ENCODE assay signal across 8 cellular contexts in genomic region chr12:65232490-65233077, GRCh38. TPM values are rescaled to one million over a fixed set of nuclear protein-coding genes. Genes with fewer than 3 reads are reported as not detected.
DNase-seq lines count a peak whose midpoint lies in the region; ATAC-seq and TF ChIP-seq lines count a peak whose summit lies in the region.

No MANE protein-coding gene starts in this region.

- H3K4me3 ChIP-seq in left ventricle myocardium inferior (no peak overlapping the region), right cardiac atrium (ENCODE audit: low read length) (no peak overlapping the region), fibroblast of the aortic adventitia (ENCODE audit: low read depth, low read length) (no peak overlapping the region), tibial nerve (no peak overlapping the region)

- peaks cover 24% of the 10 kb centered on the region for H3K9me3 ChIP-seq in left ventricle myocardium inferior (replicated peaks)
- H3K9me3 ChIP-seq in right cardiac atrium (ENCODE audit: control insufficient read depth, low read length) = no peaks in the 10 kb centered on the region
- peaks cover 0 to 19% (median 8%) of the 10 kb centered on the region in 4 donors for H3K9me3 ChIP-seq in tibial nerve

- H3K4me1 ChIP-seq in left ventricle myocardium inferior (peaks cover 5% of the 10 kb centered on the region), right cardiac atrium (ENCODE audit: control insufficient read depth, insufficient read depth, low read length) (no peaks in the 10 kb centered on the region), tibial nerve (peaks cover 0 to 10% (median 0%) of the 10 kb centered on the region in 4 donors)

- H3K36me3 ChIP-seq in left ventricle myocardium inferior (peaks cover 18% of the 10 kb centered on the region), tibial nerve (peaks cover 0 to 30% (median 5%) of the 10 kb centered on the region in 3 donors)

- DNase-seq in left ventricle myocardium inferior = no peak
- DNase-seq in right cardiac atrium = no peak
- peak; percentile 69 for DNase-seq in RKO (ENCODE audit: low spot score)
- peak; percentile 53 for DNase-seq in fibroblast of the aortic adventitia (ENCODE audit: low read depth)
- no peak for DNase-seq in tibial nerve (ENCODE audit: low spot score in 2 of 2)
- DNase-seq in amniotic stem cell (lab: John Stamatoyannopoulos, UW) = no peak
- DNase-seq in activated CD4-positive, alpha-beta T cell treated with anti-CD3 and anti-CD28 coated beads for 4 hours = no peak
- no peak for DNase-seq in stimulated activated CD4-positive, alpha-beta T cell treated with anti-CD3 and anti-CD28 coated beads, Interleukin-4, amount 100 ng/mL, for 1 hour

- no peak for TF ChIP-seq POLR2A in tibial nerve (IDR thresholded peaks at IDR 0.05)

- H3K27ac ChIP-seq in left ventricle myocardium inferior (replicated peaks) (no peak overlapping the region), right cardiac atrium (ENCODE audit: low read length) (no peak overlapping the region), tibial nerve (no peak overlapping the region)

- TF ChIP-seq CTCF in left ventricle myocardium inferior (IDR thresholded peaks at IDR 0.05; ENCODE audit: borderline replicate concordance) (peak; percentile 61), fibroblast of the aortic adventitia (IDR thresholded peaks at IDR 0.05; ENCODE audit: insufficient read depth, low read length) (peak; percentile 38), tibial nerve (IDR thresholded peaks at IDR 0.05) (peak in 4 of 5 experiments; percentile 18 to 55 (median 34))

- H3K27me3 ChIP-seq in left ventricle myocardium inferior (ENCODE audit: low read depth) (no peaks in the 10 kb centered on the region), right cardiac atrium (ENCODE audit: control insufficient read depth, insufficient read depth) (no peaks in the 10 kb centered on the region), tibial nerve (no peaks in the 10 kb centered on the region)

- intact Hi-C loops in left ventricle myocardium inferior (cut with micrococcal nuclease) (loop anchor here (10.0 kb wide), 1 partner anchor 338 kb away; no protein-coding TSS in a partner anchor), right cardiac atrium (cut with DNase I) (loop anchor here in 3 of 4 donors (5.0 to 10.0 kb wide), 2 partner anchors 338 to 340 kb away; no protein-coding TSS in a partner anchor)

- TF ChIP-seq EP300 in tibial nerve (IDR thresholded peaks at IDR 0.05) = no peak

- ATAC-seq in right cardiac atrium = no peak

- 15% methylated on average over 3 of the region's 3 CpGs for WGBS in right cardiac atrium
- 7 to 10% methylated on average over 3 of the region's 3 CpGs for WGBS in tibial nerve, 2 donors

RNA-seq across cellular contexts. Expression of gene MSRB3, which starts 45.9 kb away (rescaled TPM):
- total RNA-seq in left ventricle myocardium inferior (125 TPM), right cardiac atrium (100 to 1,000 TPM; 125 to 210 (median 131) TPM), fibroblast of the aortic adventitia (ENCODE audit: low replicate concordance) (36.8 and 55.1 TPM in 2 replicates), tibial nerve (10 to 100 TPM; 42.0 to 64.0 (median 47.9) TPM)
- 59.7 TPM for polyA plus RNA-seq in right cardiac atrium

Comparison
In these comparisons a context has a peak if more than half of its experiments do, and no peak if none do; other contexts are left out.
1. DNase-seq: peak in RKO (single experiment) and fibroblast of the aortic adventitia (single experiment); none in left ventricle myocardium inferior (single experiment), right cardiac atrium (0 of 3), tibial nerve (0 of 2), amniotic stem cell (single experiment), activated CD4-positive, alpha-beta T cell treated with anti-CD3 and anti-CD28 coated beads for 4 hours (0 of 2) and stimulated activated CD4-positive, alpha-beta T cell treated with anti-CD3 and anti-CD28 coated beads, Interleukin-4, amount 100 ng/mL, for 1 hour (single experiment).
2. Peak in every context shown above with its lines, with median percentiles within 50 percentile points of each other: CTCF ChIP-seq.